Comparison of ENCODE assay signal across 8 cellular contexts in the genomic region with DNA sequence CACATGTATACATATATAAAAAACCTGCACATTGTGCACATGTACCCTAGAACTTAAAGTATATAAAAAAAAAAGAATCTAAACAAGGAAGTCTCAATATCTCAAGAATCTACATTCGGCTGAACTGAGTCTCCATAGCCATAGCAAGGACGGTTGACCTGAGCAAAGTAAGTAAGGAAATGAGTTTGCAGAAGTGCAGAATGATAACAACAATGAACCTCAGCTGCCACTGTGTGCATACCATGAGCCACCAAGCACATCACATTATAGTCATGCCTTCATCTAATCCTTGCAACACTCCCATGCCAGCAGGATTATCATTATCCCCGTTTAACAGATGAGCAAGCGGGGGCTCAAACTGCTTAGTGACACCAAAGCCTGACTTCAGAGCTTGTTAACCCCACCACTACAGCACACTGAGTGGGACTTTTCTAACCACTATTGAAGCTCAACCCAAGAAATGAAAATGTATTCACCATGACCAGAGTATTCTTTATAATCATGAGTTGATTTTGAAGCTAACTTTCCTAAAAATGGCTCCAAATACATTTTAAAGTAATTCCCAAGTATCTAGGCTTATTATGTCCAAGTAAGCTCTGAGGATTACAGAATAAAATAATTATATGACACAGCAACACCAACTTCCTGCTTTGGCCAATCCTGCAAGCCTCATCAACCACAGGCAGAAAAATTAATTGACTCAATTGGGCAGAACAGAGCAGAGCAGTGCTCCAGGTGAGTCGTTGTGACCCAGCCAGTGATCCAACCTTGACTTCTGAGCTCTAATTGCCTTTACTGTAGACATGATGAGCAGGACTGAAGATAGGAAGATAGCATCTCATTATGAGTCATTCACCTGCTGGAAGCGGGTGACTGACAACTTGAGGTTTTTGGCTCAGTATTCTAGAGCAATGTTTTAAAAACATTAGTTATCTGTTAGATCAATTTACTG. TPM values are rescaled to one million over a fixed set of nuclear protein-coding genes. Genes with fewer than 3 reads are reported as not detected.
A peak's percentile ranks its signal among the peaks of the same experiment; 100 is the strongest.
DNase-seq lines count a peak whose midpoint lies in the region; ATAC-seq, FAIRE-seq and TF ChIP-seq lines count a peak whose summit lies in the region.

No MANE protein-coding gene starts in this region.

- intact Hi-C loops in dorsolateral prefrontal cortex (cut with DNase I) = no loop called here

- no peaks in the 10 kb centered on the region for H3K27me3 ChIP-seq in dorsolateral prefrontal cortex

- H3K27ac ChIP-seq in dorsolateral prefrontal cortex = no peak overlapping the region

- no peak for FAIRE-seq in HTR-8/SVneo (lab: Jason Lieb, UNC)

- H3K4me3 ChIP-seq in dorsolateral prefrontal cortex = no peak overlapping the region

- DNase-seq in AML-193 (lab: John Stamatoyannopoulos, UW) (peak; percentile 70 to 75), SW480 (ENCODE audit: low spot score) (peak; percentile 15), dorsolateral prefrontal cortex (no peak), COLO668 (lab: John Stamatoyannopoulos, UW; ENCODE audit: unreplicated experiment) (no peak), HTR-8/SVneo (ENCODE audit: insufficient read length, low spot score) (no peak), NCI-H2107 treated with DMSO at 0.1 percent for 48 hours (lab: John Stamatoyannopoulos, UW; ENCODE audit: unreplicated experiment) (no peak)

- TF ChIP-seq CTCF in dorsolateral prefrontal cortex (IDR thresholded peaks at IDR 0.05 in 54 of 56, conservative IDR thresholded peaks at IDR 0.05 in 2 of 56; ENCODE audit: low read depth in 1 of 56, partially characterized antibody in 56 of 56) = no peak

- ATAC-seq in GM19463 (IDR thresholded peaks at IDR 0.05; ENCODE audit: unreplicated experiment) = peak; percentile 58
- ATAC-seq in HG03135 (IDR thresholded peaks at IDR 0.05; ENCODE audit: unreplicated experiment) = peak; percentile 70

RNA-seq across cellular contexts. Expression of gene IL12A, which starts 47.3 kb away (rescaled TPM):
- total RNA-seq in dorsolateral prefrontal cortex = 1 to 10 TPM in 87 of 120 experiments, under 1 TPM in 28, not detected in 5; 0.38 to 6.5 (median 1.4) TPM

Comparison
In these comparisons a context has a peak if more than half of its experiments do, and no peak if none do; other contexts are left out.
1. DNase-seq: peak in AML-193 (2 of 2) and SW480 (single experiment); none in dorsolateral prefrontal cortex (0 of 10), COLO668 (single experiment), HTR-8/SVneo (single experiment) and NCI-H2107 treated with DMSO at 0.1 percent for 48 hours (single experiment).